In genomic region chr16:24871891-24872290, GRCh38 we compare ENCODE assay signal across 8 cellular contexts. TPM values are rescaled to one million over a fixed set of nuclear protein-coding genes. Genes with fewer than 3 reads are reported as not detected.
"Had no signal": no experiment of that assay in that cellular context is flagged by ENCODE, and none has a peak within 500 bp of the region (broad histone marks: within the 10 kb centered on the region; RNA-seq: fewer than 3 reads in every experiment).

No MANE protein-coding gene starts in this region.

- DNase-seq: GM23248, GOT3, H7, HFFc6, IMR-90 had no signal

- H3K36me3 ChIP-seq: HAP-1 had no signal

- H3K4me3 ChIP-seq: GM23248, HAP-1, K562 had no signal

- H3K9ac ChIP-seq: GM23248 had no signal

- H3K9me3 ChIP-seq: HAP-1 had no signal

- H2AFZ ChIP-seq: GM23248 had no signal

- H3K27ac ChIP-seq: GM23248, HL-60 had no signal

- H3K4me1 ChIP-seq: HAP-1 had no signal

RNA-seq across cellular contexts. Expression of gene SLC5A11, which starts 26.1 kb away (rescaled TPM):
- total RNA-seq: GM23248, H7 had no signal
- polyA plus RNA-seq: GM23248, IMR-90 had no signal
